In the genomic region with DNA sequence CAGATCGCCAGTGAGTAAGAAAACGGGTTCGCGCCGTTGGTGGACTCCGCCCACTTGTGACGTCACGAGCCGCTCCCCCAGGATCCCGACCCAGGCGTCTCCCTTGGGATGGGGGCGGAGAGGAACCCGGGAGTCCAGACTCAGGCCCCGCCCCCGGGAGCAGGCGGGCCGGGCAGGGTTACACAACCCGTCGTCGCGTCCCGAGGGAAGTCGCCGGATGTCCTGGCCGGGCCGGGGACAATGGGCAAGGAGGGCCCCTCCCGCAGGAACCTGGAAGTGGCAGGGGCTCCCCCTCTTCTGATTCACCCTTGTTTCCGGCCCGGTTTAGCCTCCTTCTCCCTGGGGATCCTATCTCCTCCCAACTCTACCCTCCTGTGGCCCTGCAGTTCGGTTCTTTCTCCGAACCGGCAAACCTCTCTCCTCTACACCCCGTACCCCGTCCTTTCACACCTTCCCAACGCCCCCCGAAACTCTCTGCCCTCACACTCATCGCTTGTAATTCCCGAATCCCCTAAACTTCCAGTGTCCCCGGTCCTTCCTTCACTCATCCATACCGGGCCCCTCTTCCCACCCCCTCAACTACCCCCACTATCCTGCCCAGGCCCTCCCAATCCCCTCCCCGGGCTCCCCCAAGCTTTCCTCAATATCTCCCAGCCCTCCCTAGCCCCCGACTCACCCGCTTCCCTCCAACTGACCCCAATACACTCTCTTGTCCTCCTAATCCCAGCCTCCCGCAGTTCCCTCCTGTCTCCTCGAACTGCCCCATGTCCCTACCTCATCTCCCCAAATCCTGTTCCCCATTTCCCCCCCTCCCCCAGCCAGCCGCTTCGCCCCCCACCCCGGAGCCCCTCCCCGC, we compare ENCODE assay signal across 1 cellular context.
TF ChIP-seq lines count a peak whose summit lies in the region.

No MANE protein-coding gene starts in this region.

TF ChIP-seq in K562, 482 proteins besides CTCF, POLR2A, EP300 and RAD21 (continued from another document and continues in another):
- TF ChIP-seq, protein P1, sequence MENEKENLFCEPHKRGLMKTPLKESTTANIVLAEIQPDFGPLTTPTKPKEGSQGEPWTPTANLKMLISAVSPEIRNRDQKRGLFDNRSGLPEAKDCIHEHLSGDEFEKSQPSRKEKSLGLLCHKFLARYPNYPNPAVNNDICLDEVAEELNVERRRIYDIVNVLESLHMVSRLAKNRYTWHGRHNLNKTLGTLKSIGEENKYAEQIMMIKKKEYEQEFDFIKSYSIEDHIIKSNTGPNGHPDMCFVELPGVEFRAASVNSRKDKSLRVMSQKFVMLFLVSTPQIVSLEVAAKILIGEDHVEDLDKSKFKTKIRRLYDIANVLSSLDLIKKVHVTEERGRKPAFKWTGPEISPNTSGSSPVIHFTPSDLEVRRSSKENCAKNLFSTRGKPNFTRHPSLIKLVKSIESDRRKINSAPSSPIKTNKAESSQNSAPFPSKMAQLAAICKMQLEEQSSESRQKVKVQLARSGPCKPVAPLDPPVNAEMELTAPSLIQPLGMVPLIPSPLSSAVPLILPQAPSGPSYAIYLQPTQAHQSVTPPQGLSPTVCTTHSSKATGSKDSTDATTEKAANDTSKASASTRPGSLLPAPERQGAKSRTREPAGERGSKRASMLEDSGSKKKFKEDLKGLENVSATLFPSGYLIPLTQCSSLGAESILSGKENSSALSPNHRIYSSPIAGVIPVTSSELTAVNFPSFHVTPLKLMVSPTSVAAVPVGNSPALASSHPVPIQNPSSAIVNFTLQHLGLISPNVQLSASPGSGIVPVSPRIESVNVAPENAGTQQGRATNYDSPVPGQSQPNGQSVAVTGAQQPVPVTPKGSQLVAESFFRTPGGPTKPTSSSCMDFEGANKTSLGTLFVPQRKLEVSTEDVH (IDR thresholded peaks at IDR 0.05; ENCODE audit: low read depth, partially characterized antibody) = no peak
- TF ChIP-seq PRMT5 (CRISPR knock-in tag; IDR thresholded peaks at IDR 0.05) (no peak), LARP7 (IDR thresholded peaks at IDR 0.05) (peak; percentile 79; the same call in 1 of the 2 replicates), ZNF347 (CRISPR knock-in tag; IDR thresholded peaks at IDR 0.05; ENCODE audit: low read depth) (no peak), SETDB1 (IDR thresholded peaks at IDR 0.05; ENCODE audit: low read length) (no peak), KLF6 (CRISPR knock-in tag; IDR thresholded peaks at IDR 0.05; ENCODE audit: borderline replicate concordance) (no peak), ZNF354B (CRISPR knock-in tag; IDR thresholded peaks at IDR 0.05) (no peak), ZNF165 (CRISPR knock-in tag; IDR thresholded peaks at IDR 0.05; ENCODE audit: borderline replicate concordance) (no peak), ZBTB11 (CRISPR knock-in tag; IDR thresholded peaks at IDR 0.05) (peak in 2 of 3 experiments; percentile 53 to 84; a peak in 3 of 6 replicates), TOE1 (IDR thresholded peaks at IDR 0.05; ENCODE audit: borderline replicate concordance) (no peak; the same call in 1 of the 2 replicates), TOE1 (CRISPR knock-in tag; IDR thresholded peaks at IDR 0.05; ENCODE audit: borderline replicate concordance, low read depth) (no peak), CBX2 (IDR thresholded peaks at IDR 0.05; ENCODE audit: insufficient read depth, low read length, poor library complexity, severe bottlenecking) (no peak), HDAC6 (IDR thresholded peaks at IDR 0.05; ENCODE audit: low read depth, low read length) (no peak), VEZF1 (CRISPR knock-in tag; IDR thresholded peaks at IDR 0.05) (no peak), JUNB (CRISPR knock-in tag; conservative IDR thresholded peaks at IDR 0.05) (no peak), RFX7 (CRISPR knock-in tag; IDR thresholded peaks at IDR 0.05) (no peak), CHD7 (IDR thresholded peaks at IDR 0.05; ENCODE audit: low read depth, low read length) (no peak), TCF3 (CRISPR knock-in tag; IDR thresholded peaks at IDR 0.05) (0 out of 2 replicates have a peak, but pooled peaks have one; percentile 20), RBM14 (IDR thresholded peaks at IDR 0.05; ENCODE audit: borderline replicate concordance, insufficient read depth, low read depth, low read length) (no peak), NR4A1 (CRISPR knock-in tag; IDR thresholded peaks at IDR 0.05) (no peak), NR4A1 (tag; IDR thresholded peaks at IDR 0.05) (no peak)
- TF ChIP-seq, protein P2, sequence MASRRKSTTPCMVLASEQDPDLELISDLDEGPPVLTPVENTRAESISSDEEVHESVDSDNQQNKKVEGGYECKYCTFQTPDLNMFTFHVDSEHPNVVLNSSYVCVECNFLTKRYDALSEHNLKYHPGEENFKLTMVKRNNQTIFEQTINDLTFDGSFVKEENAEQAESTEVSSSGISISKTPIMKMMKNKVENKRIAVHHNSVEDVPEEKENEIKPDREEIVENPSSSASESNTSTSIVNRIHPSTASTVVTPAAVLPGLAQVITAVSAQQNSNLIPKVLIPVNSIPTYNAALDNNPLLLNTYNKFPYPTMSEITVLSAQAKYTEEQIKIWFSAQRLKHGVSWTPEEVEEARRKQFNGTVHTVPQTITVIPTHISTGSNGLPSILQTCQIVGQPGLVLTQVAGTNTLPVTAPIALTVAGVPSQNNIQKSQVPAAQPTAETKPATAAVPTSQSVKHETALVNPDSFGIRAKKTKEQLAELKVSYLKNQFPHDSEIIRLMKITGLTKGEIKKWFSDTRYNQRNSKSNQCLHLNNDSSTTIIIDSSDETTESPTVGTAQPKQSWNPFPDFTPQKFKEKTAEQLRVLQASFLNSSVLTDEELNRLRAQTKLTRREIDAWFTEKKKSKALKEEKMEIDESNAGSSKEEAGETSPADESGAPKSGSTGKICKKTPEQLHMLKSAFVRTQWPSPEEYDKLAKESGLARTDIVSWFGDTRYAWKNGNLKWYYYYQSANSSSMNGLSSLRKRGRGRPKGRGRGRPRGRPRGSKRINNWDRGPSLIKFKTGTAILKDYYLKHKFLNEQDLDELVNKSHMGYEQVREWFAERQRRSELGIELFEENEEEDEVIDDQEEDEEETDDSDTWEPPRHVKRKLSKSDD (conservative IDR thresholded peaks at IDR 0.05; ENCODE audit: low read length) = no peak
- TF ChIP-seq, protein P3, sequence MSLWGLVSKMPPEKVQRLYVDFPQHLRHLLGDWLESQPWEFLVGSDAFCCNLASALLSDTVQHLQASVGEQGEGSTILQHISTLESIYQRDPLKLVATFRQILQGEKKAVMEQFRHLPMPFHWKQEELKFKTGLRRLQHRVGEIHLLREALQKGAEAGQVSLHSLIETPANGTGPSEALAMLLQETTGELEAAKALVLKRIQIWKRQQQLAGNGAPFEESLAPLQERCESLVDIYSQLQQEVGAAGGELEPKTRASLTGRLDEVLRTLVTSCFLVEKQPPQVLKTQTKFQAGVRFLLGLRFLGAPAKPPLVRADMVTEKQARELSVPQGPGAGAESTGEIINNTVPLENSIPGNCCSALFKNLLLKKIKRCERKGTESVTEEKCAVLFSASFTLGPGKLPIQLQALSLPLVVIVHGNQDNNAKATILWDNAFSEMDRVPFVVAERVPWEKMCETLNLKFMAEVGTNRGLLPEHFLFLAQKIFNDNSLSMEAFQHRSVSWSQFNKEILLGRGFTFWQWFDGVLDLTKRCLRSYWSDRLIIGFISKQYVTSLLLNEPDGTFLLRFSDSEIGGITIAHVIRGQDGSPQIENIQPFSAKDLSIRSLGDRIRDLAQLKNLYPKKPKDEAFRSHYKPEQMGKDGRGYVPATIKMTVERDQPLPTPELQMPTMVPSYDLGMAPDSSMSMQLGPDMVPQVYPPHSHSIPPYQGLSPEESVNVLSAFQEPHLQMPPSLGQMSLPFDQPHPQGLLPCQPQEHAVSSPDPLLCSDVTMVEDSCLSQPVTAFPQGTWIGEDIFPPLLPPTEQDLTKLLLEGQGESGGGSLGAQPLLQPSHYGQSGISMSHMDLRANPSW (CRISPR knock-in tag; IDR thresholded peaks at IDR 0.05) = 0 out of 2 replicates have a peak, but pooled peaks have one; percentile 45
